8 cellular contexts compared by ENCODE assay signal in the genomic region with DNA sequence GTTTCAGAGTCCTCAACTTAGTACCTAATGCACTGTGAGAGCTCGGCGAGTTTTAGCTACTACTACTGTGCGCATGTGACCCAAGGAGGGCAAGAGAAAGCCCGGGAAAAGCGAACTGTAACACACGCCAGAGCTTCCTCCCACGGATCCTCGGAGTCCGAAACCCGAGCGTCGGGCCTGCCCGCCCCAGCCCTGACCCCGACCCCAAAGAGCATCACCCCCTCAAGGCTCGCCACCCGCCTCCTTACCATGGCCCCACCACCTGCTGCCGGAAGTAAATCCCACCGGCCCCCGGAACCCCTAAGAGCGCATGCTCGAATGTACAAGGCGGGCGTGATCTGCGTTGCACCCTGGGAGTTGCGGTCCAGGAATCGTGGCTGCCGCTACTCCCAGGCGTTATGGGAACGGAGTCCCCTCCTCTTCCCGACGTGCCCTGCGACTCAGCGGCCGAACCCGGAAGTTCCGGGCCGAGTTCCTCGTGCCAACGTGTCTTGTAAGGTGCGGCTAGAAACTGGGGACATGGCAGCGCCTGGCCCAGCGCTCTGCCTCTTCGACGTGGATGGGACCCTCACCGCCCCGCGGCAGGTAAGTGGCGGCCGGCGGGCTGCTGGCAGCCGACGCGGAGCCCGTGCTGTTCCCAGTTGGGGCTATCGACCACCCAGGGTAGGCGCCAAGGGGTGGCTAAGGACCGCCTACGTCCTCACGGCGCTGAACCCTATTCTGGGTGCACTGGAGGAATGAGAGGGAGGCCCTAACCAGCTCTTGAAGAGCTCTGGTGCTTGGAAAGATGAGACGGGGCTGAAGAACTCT. TPM values are rescaled to one million over a fixed set of nuclear protein-coding genes. Genes with fewer than 3 reads are reported as not detected.
DNase-seq lines count a peak whose midpoint lies in the region; ATAC-seq and TF ChIP-seq lines count a peak whose summit lies in the region.

TSS of gene PMM2 (plus strand) at position 476 of the 810 bp plus-strand sequence. CDS start at position 520, 44 bp downstream.
TSS of gene TMEM186 (minus strand) at position 276 of the 810 bp plus-strand sequence. CDS start at position 251, 25 bp downstream.

- peaks cover 76% of the 10 kb centered on the region for H3K79me2 ChIP-seq in SK-N-SH (ENCODE audit: insufficient read depth)

- POLR2A ChIA-PET in GM10248 (lab: Yijun Ruan, JAX) (interaction anchor here (0.6 to 1.1 kb wide), 4 partner anchors 12 to 259 kb away, joined by 3 read pairs; partner anchors contain the start of gene CARHSP1), SK-N-SH (lab: Yijun Ruan, JAX) (interaction anchor here (1.0 to 1.3 kb wide), 2 partner anchors 16 to 71 kb away, joined by 3 to 8 read pairs; partner anchors contain the start of gene CARHSP1)

- H3K9me3 ChIP-seq in SK-N-SH = no peaks in the 10 kb centered on the region
- H3K9me3 ChIP-seq in suprapubic skin = no peaks in the 10 kb centered on the region

- peak within 1 kb of the TSS; percentile 79 for H3K4me2 ChIP-seq in SK-N-SH

- TF ChIP-seq POLR2A in suprapubic skin (IDR thresholded peaks at IDR 0.05) = peak in 1 of 2 donors; percentile 20

- DNase-seq in GM10248 (ENCODE audit: extremely low spot score) = peak; percentile 99
- peak; percentile 93 for DNase-seq in NCI-H1092 (lab: John Stamatoyannopoulos, UW)
- peak; percentile 98 for DNase-seq in SK-N-SH
- DNase-seq in activated naive CD4-positive, alpha-beta T cell treated with anti-CD3 and anti-CD28 coated beads, Interleukin-2, amount 50 U/mL, for 16 hours = peak; percentile 96
- DNase-seq in globus pallidus (ENCODE audit: low spot score) = peak; percentile 98
- peak; percentile 81 to 99 (median 97) for DNase-seq in nucleus accumbens (lab: John Stamatoyannopoulos, UW)
- DNase-seq in suprapubic skin (ENCODE audit: low spot score in 2 of 2) = peak; percentile 96 to 97

- CTCF ChIA-PET in GM10248 (lab: Yijun Ruan, JAX) = interaction anchor here (1.0 to 2.6 kb wide), 4 partner anchors 13 to 82 kb away, joined by 3 to 8 read pairs (median 4); no protein-coding TSS in a partner anchor
- CTCF ChIA-PET in SK-N-SH (lab: Yijun Ruan, JAX) = interaction anchor here (0.8 to 2.6 kb wide), 13 partner anchors 15 to 230 kb away, joined by 3 to 11 read pairs (median 4); partner anchors contain the start of gene CARHSP1

- TF ChIP-seq RAD21 in SK-N-SH (IDR thresholded peaks at IDR 0.05; ENCODE audit: low read length) = no peak

- peaks cover 23 to 29% of the 10 kb centered on the region in 2 experiments for H3K36me3 ChIP-seq in SK-N-SH (replicated peaks in 1 of 2; ENCODE audit: control insufficient read depth in 1 of 2, insufficient read depth in 2 of 2, low read length in 1 of 2)
- H3K36me3 ChIP-seq in suprapubic skin = peaks cover 9% of the 10 kb centered on the region

- H2AFZ ChIP-seq in SK-N-SH (ENCODE audit: low read depth) = peak within 1 kb of the TSS; percentile 77

- H3K4me1 ChIP-seq in SK-N-SH (ENCODE audit: control insufficient read depth in 1 of 2, insufficient read depth in 2 of 2, low read depth in 1 of 2, low read length in 1 of 2) = peaks cover 0 to 27% of the 10 kb centered on the region in 2 experiments
- peaks cover 37% of the 10 kb centered on the region for H3K4me1 ChIP-seq in suprapubic skin

- WGBS in SK-N-SH (ENCODE audit: low lambda C conversion rate) = 0% methylated on average over 28 of the region's 61 CpGs
- under 1% methylated on average over 42 of the region's 61 CpGs for WGBS in suprapubic skin

- peak within 1 kb of the TSS; percentile 86 to 94 for H3K4me3 ChIP-seq in SK-N-SH (ENCODE audit: low read depth in 2 of 2, low read length in 1 of 2)
- peak within 1 kb of the TSS; percentile 61 for H3K4me3 ChIP-seq in suprapubic skin

- peak within 1 kb of the TSS; percentile 95 for H3K9ac ChIP-seq in SK-N-SH

- peak within 1 kb of the TSS; percentile 78 to 88 for H3K27ac ChIP-seq in SK-N-SH (ENCODE audit: low read depth in 2 of 2, low read length in 1 of 2)
- H3K27ac ChIP-seq in suprapubic skin = peak within 1 kb of the TSS; percentile 83

- H3F3A ChIP-seq in SK-N-SH (replicated peaks; ENCODE audit: insufficient read depth) = no peaks in the 10 kb centered on the region

- ATAC-seq in HG02610 (IDR thresholded peaks at IDR 0.05; ENCODE audit: unreplicated experiment) = peak; percentile 94

- H3K27me3 ChIP-seq in SK-N-SH (ENCODE audit: insufficient read depth) (no peaks in the 10 kb centered on the region), suprapubic skin (no peaks in the 10 kb centered on the region)

- H4K20me1 ChIP-seq in SK-N-SH (ENCODE audit: insufficient read depth) = peaks cover 37% of the 10 kb centered on the region

- no peak for TF ChIP-seq CTCF in GM10248 (IDR thresholded peaks at IDR 0.05; ENCODE audit: control extremely low read depth, extremely low read depth, low read depth, missing control alignments)
- no peak for TF ChIP-seq CTCF in SK-N-SH (IDR thresholded peaks at IDR 0.05)
- TF ChIP-seq CTCF in suprapubic skin (IDR thresholded peaks at IDR 0.05) = no peak

- TF ChIP-seq EP300 in SK-N-SH (IDR thresholded peaks at IDR 0.05; ENCODE audit: borderline replicate concordance in 1 of 2, low read depth in 1 of 2, low read length in 1 of 2) = peak in 1 of 2 experiments; percentile 17; a peak in 1 of 4 replicates
- no peak for TF ChIP-seq EP300 in suprapubic skin (IDR thresholded peaks at IDR 0.05)

- no peaks in the 10 kb centered on the region for H3K9me2 ChIP-seq in SK-N-SH

TF ChIP-seq in SK-N-SH, 30 proteins besides CTCF, POLR2A, EP300 and RAD21 (continues in another document):
- TF ChIP-seq MAX (IDR thresholded peaks at IDR 0.05; ENCODE audit: low read depth) (peak; percentile 99), USF1 (IDR thresholded peaks at IDR 0.05; ENCODE audit: borderline replicate concordance, low read depth) (peak; percentile 22; the same call in 1 of the 2 replicates), NFIC (IDR thresholded peaks at IDR 0.05; ENCODE audit: borderline replicate concordance) (no peak), RXRA (IDR thresholded peaks at IDR 0.05; ENCODE audit: borderline replicate concordance, low read depth) (no peak), ELF1 (IDR thresholded peaks at IDR 0.05) (peak; percentile 100), NRF1 (IDR thresholded peaks at IDR 0.05; ENCODE audit: low read depth, low read length) (peak; percentile 56; the same call in 1 of the 2 replicates), TEAD4 (IDR thresholded peaks at IDR 0.05; ENCODE audit: borderline replicate concordance, insufficient read depth) (no peak), JUND (IDR thresholded peaks at IDR 0.05) (no peak), RFX5 (IDR thresholded peaks at IDR 0.05; ENCODE audit: low read length) (no peak), TCF12 (IDR thresholded peaks at IDR 0.05) (peak; percentile 50; the same call in 1 of the 2 replicates), POLR2AphosphoS5 (IDR thresholded peaks at IDR 0.05; ENCODE audit: low read depth, low read length) (peak; percentile 91), FOXM1 (IDR thresholded peaks at IDR 0.05; ENCODE audit: low read depth) (no peak), GABPA (IDR thresholded peaks at IDR 0.05; ENCODE audit: low read depth) (peak; percentile 94), IRF3 (IDR thresholded peaks at IDR 0.05; ENCODE audit: low read depth, low read length) (no peak), MXI1 (IDR thresholded peaks at IDR 0.05; ENCODE audit: low read depth, low read length) (peak; percentile 100), TAF1 (IDR thresholded peaks at IDR 0.05; ENCODE audit: borderline replicate concordance, low read depth, low read length) (peak; percentile 81)

RNA-seq across cellular contexts. Expression of gene PMM2, which starts in this region (rescaled TPM):
- polyA plus RNA-seq in SK-N-SH (2012; rRNA removed) = 24.3 and 27.6 TPM in 2 replicates
- 23.4 and 28.8 TPM in 2 replicates for polyA plus RNA-seq in SK-N-SH (2012; cell fraction: cytosol; rRNA removed)
- polyA plus RNA-seq in SK-N-SH (2012; cell fraction: nucleus; rRNA removed) = 47.6 and 49.7 TPM in 2 replicates
- total RNA-seq in suprapubic skin = 10 to 100 TPM; 20.0 to 33.0 (median 25.7) TPM

RNA-seq across cellular contexts. Expression of gene TMEM186, which starts in this region (rescaled TPM):
- 13.2 and 18.2 TPM in 2 replicates for polyA plus RNA-seq in SK-N-SH (2012; rRNA removed)
- 16.1 and 16.8 TPM in 2 replicates for polyA plus RNA-seq in SK-N-SH (2012; cell fraction: cytosol; rRNA removed)
- polyA plus RNA-seq in SK-N-SH (2012; cell fraction: nucleus; rRNA removed) = 15.9 and 16.9 TPM in 2 replicates
- 1 to 10 TPM; 3.9 to 7.0 (median 5.0) TPM for total RNA-seq in suprapubic skin

Comparison
In these comparisons a context has a peak if more than half of its experiments do, and no peak if none do; other contexts are left out.
1. Peak in every context shown above with its lines: DNase-seq, ATAC-seq, H3K4me3 ChIP-seq and H3K27ac ChIP-seq.